9 cellular contexts compared by ENCODE assay signal in genomic region chr16:4376126-4376819, GRCh38. TPM values are rescaled to one million over a fixed set of nuclear protein-coding genes. Genes with fewer than 3 reads are reported as not detected.
DNase-seq lines count a peak whose midpoint lies in the region; FAIRE-seq and TF ChIP-seq lines count a peak whose summit lies in the region.
"Had no signal": no experiment of that assay in that cellular context is flagged by ENCODE, and none has a peak within 500 bp of the region (broad histone marks: within the 10 kb centered on the region; RNA-seq: fewer than 3 reads in every experiment).

No MANE protein-coding gene starts in this region.

- no peak overlapping the region for H3K4me3 Mint-ChIP-seq in activated T-cell treated with anti-CD3 and anti-CD28 coated beads, Interleukin-2, amount 50 U/mL, for 24 hours
- H3K4me3 Mint-ChIP-seq: naive thymus-derived CD4-positive, alpha-beta T cell had no signal

- peaks cover 6% of the 10 kb centered on the region; the same call in 1 of the 2 replicates for H3K23me2 ChIP-seq in H1 (ENCODE audit: low read depth, low read length)

- no peak for TF ChIP-seq EP300 in H1 (IDR thresholded peaks at IDR 0.05; ENCODE audit: borderline replicate concordance in 1 of 2, low read depth in 2 of 2, low read length in 2 of 2)

- no peaks in the 10 kb centered on the region for H3K27me3 Mint-ChIP-seq in activated T-cell treated with anti-CD3 and anti-CD28 coated beads, Interleukin-2, amount 50 U/mL, for 24 hours
- H3K27me3 Mint-ChIP-seq: naive thymus-derived CD4-positive, alpha-beta T cell had no signal

- 0 out of 2 replicates have a peak overlapping the region, but pooled peaks have one; percentile 60 for H2BK12ac ChIP-seq in H1 (ENCODE audit: low read depth, low read length)

- peaks cover 6% of the 10 kb centered on the region for H3K79me1 ChIP-seq in H1 (ENCODE audit: low read depth, low read length)

- peak overlapping the region; percentile 42 for H3K56ac ChIP-seq in H1 (replicated peaks; ENCODE audit: insufficient read length, low read depth, low read length)

- no peak for TF ChIP-seq CTCF in H1 (IDR thresholded peaks at IDR 0.05; ENCODE audit: control extremely low read depth in 1 of 3, insufficient read depth in 1 of 3, low read depth in 1 of 3, low read length in 3 of 3)
- TF ChIP-seq CTCF in tibial artery (IDR thresholded peaks at IDR 0.05), result no peak

- peak overlapping the region; percentile 91 for H4K91ac ChIP-seq in H1 (replicated peaks; ENCODE audit: insufficient read length, low read length)

- 86% methylated on average over 23 of the region's 30 CpGs; no CpG with 5 or more reads in 1 of the 2 experiments for WGBS in H1 (ENCODE audit: extremely low coverage in 1 of 2, insufficient coverage in 1 of 2, insufficient read length in 1 of 2, insufficient replicate concordance in 2 of 2, low coverage in 1 of 2, low lambda C conversion rate in 2 of 2, missing lambda C conversion rate in 1 of 2), 2 experiments

- H2BK5ac ChIP-seq in H1 (ENCODE audit: low read depth, low read length), result peak overlapping the region; percentile 83

- FAIRE-seq in H1 (lab: Jason Lieb, UNC), result no peak

- H3K9me3 Mint-ChIP-seq in activated T-cell treated with anti-CD3 and anti-CD28 coated beads, Interleukin-2, amount 50 U/mL, for 24 hours, result no peaks in the 10 kb centered on the region
- H3K9me3 Mint-ChIP-seq: naive thymus-derived CD4-positive, alpha-beta T cell had no signal

- no peak overlapping the region for H3K27ac ChIP-seq in H1 (ENCODE audit: low read depth, low read length)
- peak overlapping the region; percentile 92 to 93 for H3K27ac ChIP-seq in tibial artery

- CTCF ChIA-PET in H1 (lab: Charles Lee; ENCODE audit: partially characterized antibody), result interaction anchor here (1.1 to 24.8 kb wide), 7 partner anchors 13 to 88 kb away, joined by 3 to 659 read pairs (median 44); no protein-coding TSS in a partner anchor

- no peak overlapping the region for H2AFZ ChIP-seq in H1 (ENCODE audit: low read length)

- peak overlapping the region; percentile 78; the same call in 1 of the 2 replicates for H3K18ac ChIP-seq in H1 (ENCODE audit: extremely low read depth, low read length)

- no peak overlapping the region for H3K27ac Mint-ChIP-seq in activated T-cell treated with anti-CD3 and anti-CD28 coated beads, Interleukin-2, amount 50 U/mL, for 24 hours

- intact Hi-C loops in tibial artery (cut with DNase I; ENCODE audit: low total_unique reads), result no loop called here

- DNase-seq in MG63, result peak; percentile 98
- no peak for DNase-seq in H1 (ENCODE audit: low read depth in 1 of 2, low spot score in 2 of 2)
- DNase-seq in mesenteric fat pad (ENCODE audit: low spot score), result peak; percentile 96
- DNase-seq in tibial artery, result peak; percentile 92 to 98
- no peak for DNase-seq in COLO829 (ENCODE audit: low spot score)
- no peak for DNase-seq in activated T-cell treated with anti-CD3 and anti-CD28 coated beads, Interleukin-2, amount 50 U/mL, for 24 hours
- no peak for DNase-seq in DMS153 treated with DMSO at 0.1 percent for 48 hours (lab: John Stamatoyannopoulos, UW; ENCODE audit: unreplicated experiment)
- DNase-seq in SIG-M5 (lab: John Stamatoyannopoulos, UW), result no peak

- H2BK20ac ChIP-seq in H1 (ENCODE audit: low read length), result no peak overlapping the region

- peak overlapping the region; percentile 95; the same call in 1 of the 2 replicates for H2AK5ac ChIP-seq in H1 (ENCODE audit: low read depth, low read length)

- TF ChIP-seq RAD21 in H1 (IDR thresholded peaks at IDR 0.05 in 1 of 2, conservative IDR thresholded peaks at IDR 0.05 in 1 of 2; ENCODE audit: low read depth in 2 of 2, low read length in 2 of 2), result no peak

- H4K8ac ChIP-seq in H1 (ENCODE audit: extremely low read depth, insufficient read depth, low read length), result peak overlapping the region; percentile 58

- H3K4me1 Mint-ChIP-seq in activated T-cell treated with anti-CD3 and anti-CD28 coated beads, Interleukin-2, amount 50 U/mL, for 24 hours (ENCODE audit: low read depth), result peaks cover 21% of the 10 kb centered on the region

- H3K36me3 Mint-ChIP-seq in activated T-cell treated with anti-CD3 and anti-CD28 coated beads, Interleukin-2, amount 50 U/mL, for 24 hours (ENCODE audit: low read depth), result peaks cover 15% of the 10 kb centered on the region

- POLR2A ChIA-PET in H1 (lab: Charles Lee; ENCODE audit: partially characterized antibody), result interaction anchor here (2.9 to 11.7 kb wide), 4 partner anchors 11 to 28 kb away, joined by 11 to 223 read pairs (median 33); partner anchors contain the start of gene PAM16

- H3K9ac ChIP-seq in H1 (replicated peaks in 1 of 4; ENCODE audit: extremely low read depth in 1 of 4, low read depth in 3 of 4, low read length in 3 of 4), result no peak overlapping the region; a peak in 2 of 7 replicates

- H2BK120ac ChIP-seq in H1 (replicated peaks; ENCODE audit: low read depth, low read length), result no peak overlapping the region

- peaks cover 0 to 11% of the 10 kb centered on the region in 2 experiments; a peak in 1 of 4 replicates for H3K79me2 ChIP-seq in H1 (ENCODE audit: control insufficient read depth in 1 of 2, insufficient read depth in 2 of 2, low read length in 2 of 2)

- peak overlapping the region; percentile 92; the same call in 1 of the 2 replicates for H2BK15ac ChIP-seq in H1 (ENCODE audit: low read length)

- no peak overlapping the region for H3K23ac ChIP-seq in H1 (ENCODE audit: insufficient read length)

- H3K36me3 ChIP-seq in MG63 (peaks cover 73% of the 10 kb centered on the region), H1 (ENCODE audit: control insufficient read depth in 2 of 4, insufficient read depth in 4 of 4, low read length in 3 of 4) (peaks cover 0 to 5% (median 0%) of the 10 kb centered on the region in 4 experiments; a peak in 3 of 8 replicates), tibial artery (peaks cover under 1 to 23% (median 14%) of the 10 kb centered on the region in 3 donors)

- H3K4me2 ChIP-seq in H1 (ENCODE audit: insufficient read depth in 1 of 2, low read depth in 2 of 2, low read length in 2 of 2), result peak overlapping the region in 1 of 2 experiments; percentile 12; a peak in 1 of 4 replicates

- H3K4me1 ChIP-seq in H1 (replicated peaks in 1 of 4; ENCODE audit: control insufficient read depth in 3 of 4, insufficient read depth in 4 of 4, low read length in 3 of 4) (peaks cover 4 to 67% (median 57%) of the 10 kb centered on the region in 4 experiments), tibial artery (peaks cover 13 to 93% (median 69%) of the 10 kb centered on the region in 4 donors)

- peak overlapping the region; percentile 48 for H3K4ac ChIP-seq in H1 (replicated peaks; ENCODE audit: insufficient read length, low read depth, low read length)

- H3K27me3 ChIP-seq in MG63, result no peaks in the 10 kb centered on the region
- peaks cover 0 to 1% (median 0%) of the 10 kb centered on the region in 4 experiments; a peak in 1 of 7 replicates for H3K27me3 ChIP-seq in H1 (replicated peaks in 1 of 4; ENCODE audit: control insufficient read depth in 3 of 4, extremely low read depth in 1 of 4, insufficient read depth in 3 of 4, low read length in 3 of 4)
- no peaks in the 10 kb centered on the region for H3K27me3 ChIP-seq in tibial artery

- H4K20me1 ChIP-seq in H1 (replicated peaks in 1 of 2; ENCODE audit: control insufficient read depth in 1 of 2, insufficient read depth in 2 of 2, low read length in 2 of 2), result peaks cover 6 to 23% of the 10 kb centered on the region in 2 experiments

- H3K14ac ChIP-seq in H1 (ENCODE audit: insufficient read length), result no peak overlapping the region

- H4K5ac ChIP-seq in H1 (ENCODE audit: insufficient read length, low read depth, low read length), result no peak overlapping the region

- H3K4me3 ChIP-seq in MG63 (peak overlapping the region; percentile 6), H1 (ENCODE audit: extremely low read depth in 1 of 4, insufficient read depth in 2 of 4, low read depth in 3 of 4, low read length in 4 of 4) (no peak overlapping the region), tibial artery (peak overlapping the region; percentile 61 to 97)

- no peaks in the 10 kb centered on the region for H3K9me3 ChIP-seq in MG63
- H3K9me3 ChIP-seq in H1 (ENCODE audit: insufficient read depth in 2 of 2, low read depth in 1 of 2, low read length in 1 of 2), result no peaks in the 10 kb centered on the region
- no peaks in the 10 kb centered on the region for H3K9me3 ChIP-seq in tibial artery

- TF ChIP-seq POLR2A in H1 (IDR thresholded peaks at IDR 0.05; ENCODE audit: control extremely low read depth in 1 of 2, low read depth in 2 of 2, low read length in 2 of 2), result no peak

RNA-seq across cellular contexts. Expression of gene VASN, which starts 4.6 kb away (rescaled TPM):
- total RNA-seq in MG63 (2014; rRNA removed; shearing (Covaris generic); ENCODE audit: low replicate concordance), result 55.7 and 68.7 TPM in 2 replicates
- total RNA-seq in H1 (2021; fragmentation: NEBNext Ultra II Directional; extraction: Animal tissue kit (Norgen Biotek cat#: 25700)), result 9.6 and 10.1 TPM in 2 replicates
- polyA plus RNA-seq in H1 (2011; rRNA removed), result 11.3 and 25.2 TPM in 2 replicates
- 7.2 TPM for polyA plus RNA-seq in H1 (2011; cell fraction: cytosol; rRNA removed)
- 15.2 TPM for polyA plus RNA-seq in H1 (2011; cell fraction: nucleus; rRNA removed)
- polyA plus RNA-seq in H1 (2012, experiment 1 of 2), result 3.4 to 8.6 TPM (median 7.8 TPM) in 4 replicates
- polyA plus RNA-seq in H1 (2012, experiment 2 of 2), result 6.1 TPM
- polyA plus RNA-seq in H1 (2013, experiment 1 of 2), result 16.7 TPM
- 14.5 TPM for polyA plus RNA-seq in H1 (2013, experiment 2 of 2)
- polyA minus RNA-seq in H1 (2011; rRNA and poly(A)+ RNA removed), result 3.4 and 4.5 TPM in 2 replicates
- polyA minus RNA-seq in H1 (2011; cell fraction: cytosol; rRNA and poly(A)+ RNA removed), result 11.4 TPM
- 22.5 TPM for polyA minus RNA-seq in H1 (2011; cell fraction: nucleus; rRNA and poly(A)+ RNA removed)
- 26.6 TPM for total RNA-seq in mesenteric fat pad

RNA-seq across cellular contexts. Expression of gene PAM16, which starts 25.2 kb away (rescaled TPM):
- total RNA-seq in MG63 (2014; rRNA removed; shearing (Covaris generic); ENCODE audit: low replicate concordance), result 84.1 and 105 TPM in 2 replicates
- 78.3 and 84.4 TPM in 2 replicates for total RNA-seq in H1 (2021; fragmentation: NEBNext Ultra II Directional; extraction: Animal tissue kit (Norgen Biotek cat#: 25700))
- polyA plus RNA-seq in H1 (2011; rRNA removed), result 198 and 228 TPM in 2 replicates
- polyA plus RNA-seq in H1 (2011; cell fraction: cytosol; rRNA removed), result 154 TPM
- 131 TPM for polyA plus RNA-seq in H1 (2011; cell fraction: nucleus; rRNA removed)
- polyA plus RNA-seq in H1 (2012, experiment 1 of 2), result 57.3 to 96.0 TPM (median 90.9 TPM) in 4 replicates
- polyA plus RNA-seq in H1 (2012, experiment 2 of 2), result 222 TPM
- 161 TPM for polyA plus RNA-seq in H1 (2013, experiment 1 of 2)
- 151 TPM for polyA plus RNA-seq in H1 (2013, experiment 2 of 2)
- polyA minus RNA-seq in H1 (2011; rRNA and poly(A)+ RNA removed), result 12.3 and 15.6 TPM in 2 replicates
- polyA minus RNA-seq in H1 (2011; cell fraction: cytosol; rRNA and poly(A)+ RNA removed), result 31.5 TPM
- polyA minus RNA-seq in H1 (2011; cell fraction: nucleus; rRNA and poly(A)+ RNA removed), result 32.7 TPM
- 38.2 TPM for total RNA-seq in mesenteric fat pad

RNA-seq across cellular contexts. Expression of gene CORO7, which starts 40.1 kb away (rescaled TPM):
- 7.5 and 9.2 TPM in 2 replicates for total RNA-seq in MG63 (2014; rRNA removed; shearing (Covaris generic); ENCODE audit: low replicate concordance)
- 25.8 and 29.8 TPM in 2 replicates for total RNA-seq in H1 (2021; fragmentation: NEBNext Ultra II Directional; extraction: Animal tissue kit (Norgen Biotek cat#: 25700))
- polyA plus RNA-seq in H1 (2011; rRNA removed), result 25.2 and 45.7 TPM in 2 replicates
- polyA plus RNA-seq in H1 (2011; cell fraction: cytosol; rRNA removed), result 17.6 TPM
- 150 TPM for polyA plus RNA-seq in H1 (2011; cell fraction: nucleus; rRNA removed)
- polyA plus RNA-seq in H1 (2012, experiment 1 of 2), result 11.3 to 25.2 TPM (median 22.8 TPM) in 4 replicates
- 17.0 TPM for polyA plus RNA-seq in H1 (2012, experiment 2 of 2)
- 17.4 TPM for polyA plus RNA-seq in H1 (2013, experiment 1 of 2)
- 20.0 TPM for polyA plus RNA-seq in H1 (2013, experiment 2 of 2)
- 11.4 and 17.1 TPM in 2 replicates for polyA minus RNA-seq in H1 (2011; rRNA and poly(A)+ RNA removed)
- 25.4 TPM for polyA minus RNA-seq in H1 (2011; cell fraction: cytosol; rRNA and poly(A)+ RNA removed)
- 43.3 TPM for polyA minus RNA-seq in H1 (2011; cell fraction: nucleus; rRNA and poly(A)+ RNA removed)
- 45.0 TPM for total RNA-seq in mesenteric fat pad

RNA-seq across cellular contexts. Expression of gene DNAJA3, which starts 49.4 kb away (rescaled TPM):
- total RNA-seq in MG63 (2014; rRNA removed; shearing (Covaris generic); ENCODE audit: low replicate concordance), result 125 and 127 TPM in 2 replicates
- 58.0 and 59.1 TPM in 2 replicates for total RNA-seq in H1 (2021; fragmentation: NEBNext Ultra II Directional; extraction: Animal tissue kit (Norgen Biotek cat#: 25700))
- 37.3 and 50.5 TPM in 2 replicates for polyA plus RNA-seq in H1 (2011; rRNA removed)
- polyA plus RNA-seq in H1 (2011; cell fraction: cytosol; rRNA removed), result 61.8 TPM
- 77.6 TPM for polyA plus RNA-seq in H1 (2011; cell fraction: nucleus; rRNA removed)
- 45.8 to 52.6 TPM (median 51.0 TPM) in 4 replicates for polyA plus RNA-seq in H1 (2012, experiment 1 of 2)
- polyA plus RNA-seq in H1 (2012, experiment 2 of 2), result 44.6 TPM
- polyA plus RNA-seq in H1 (2013, experiment 1 of 2), result 54.7 TPM
- polyA plus RNA-seq in H1 (2013, experiment 2 of 2), result 50.1 TPM
- 27.9 and 41.1 TPM in 2 replicates for polyA minus RNA-seq in H1 (2011; rRNA and poly(A)+ RNA removed)
- 23.5 TPM for polyA minus RNA-seq in H1 (2011; cell fraction: cytosol; rRNA and poly(A)+ RNA removed)
- polyA minus RNA-seq in H1 (2011; cell fraction: nucleus; rRNA and poly(A)+ RNA removed), result 39.4 TPM
- total RNA-seq in mesenteric fat pad, result 36.0 TPM

Comparison
In these comparisons a context has a peak if more than half of its experiments do, and no peak if none do; other contexts are left out.
1. DNase-seq: peak in MG63 (single experiment), mesenteric fat pad (single experiment) and tibial artery (2 of 2); none in H1 (0 of 2), COLO829 (single experiment), activated T-cell treated with anti-CD3 and anti-CD28 coated beads, Interleukin-2, amount 50 U/mL, for 24 hours (single experiment), DMS153 treated with DMSO at 0.1 percent for 48 hours (single experiment) and SIG-M5 (single experiment).
2. H3K4me3 ChIP-seq: peak in MG63 (single experiment) and tibial artery (2 of 2); none in H1 (0 of 4).